Comparison of ENCODE assay signal across 8 cellular contexts in genomic region chr16:85309656-85310587, GRCh38.
A peak's percentile ranks its signal among the peaks of the same experiment; 100 is the strongest.
DNase-seq lines count a peak whose midpoint lies in the region; ATAC-seq and FAIRE-seq lines count a peak whose summit lies in the region.

No MANE protein-coding gene starts in this region.

- peaks cover 17% of the 10 kb centered on the region for H3K4me1 Mint-ChIP-seq in stimulated activated effector memory CD8-positive, alpha-beta T cell treated with anti-CD3 and anti-CD28 coated beads, Interleukin-12 subunit alpha, Interleukin-12 subunit beta, amount 100 ng/mL, for 72 hours

- peak; percentile 73 for ATAC-seq in sciatic nerve
- no peak for ATAC-seq in stimulated activated effector memory CD8-positive, alpha-beta T cell treated with anti-CD3 and anti-CD28 coated beads, Interleukin-12 subunit alpha, Interleukin-12 subunit beta, amount 100 ng/mL, for 72 hours

- DNase-seq in NCI-H2029 (lab: John Stamatoyannopoulos, UW) (peak; percentile 34), NCI-H2029 treated with DMSO at 0.1 percent for 48 hours (lab: John Stamatoyannopoulos, UW) (no peak), RPMI8226 (peak; percentile 79), frontal cortex (ENCODE audit: low spot score in 2 of 2) (peak; percentile 69 to 78), sciatic nerve (ENCODE audit: low spot score) (peak; percentile 86), AG08396 (ENCODE audit: low spot score) (no peak), NCI-H446 treated with DMSO at 0.1 percent for 48 hours (lab: John Stamatoyannopoulos, UW) (no peak)
- DNase-seq in stimulated activated effector memory CD8-positive, alpha-beta T cell treated with anti-CD3 and anti-CD28 coated beads, Interleukin-12 subunit alpha, Interleukin-12 subunit beta, amount 100 ng/mL, for 72 hours (ENCODE audit: low spot score in 2 of 2), result no peak

- H3K36me3 Mint-ChIP-seq in stimulated activated effector memory CD8-positive, alpha-beta T cell treated with anti-CD3 and anti-CD28 coated beads, Interleukin-12 subunit alpha, Interleukin-12 subunit beta, amount 100 ng/mL, for 72 hours, result no peaks in the 10 kb centered on the region

- no peak for FAIRE-seq in frontal cortex (lab: Jason Lieb, UNC)

- intact Hi-C loops in sciatic nerve (cut with DNase I), result loop anchor here (10.0 kb wide), 1 partner anchor 305 kb away; the partner anchor contains the start of gene GSE1

- no peak overlapping the region for H3K27ac Mint-ChIP-seq in stimulated activated effector memory CD8-positive, alpha-beta T cell treated with anti-CD3 and anti-CD28 coated beads, Interleukin-12 subunit alpha, Interleukin-12 subunit beta, amount 100 ng/mL, for 72 hours

- H3K9me3 Mint-ChIP-seq in stimulated activated effector memory CD8-positive, alpha-beta T cell treated with anti-CD3 and anti-CD28 coated beads, Interleukin-12 subunit alpha, Interleukin-12 subunit beta, amount 100 ng/mL, for 72 hours, result no peaks in the 10 kb centered on the region

- no peak overlapping the region for H3K4me3 Mint-ChIP-seq in stimulated activated effector memory CD8-positive, alpha-beta T cell treated with anti-CD3 and anti-CD28 coated beads, Interleukin-12 subunit alpha, Interleukin-12 subunit beta, amount 100 ng/mL, for 72 hours

Comparison
In these comparisons a context has a peak if more than half of its experiments do, and no peak if none do; other contexts are left out.
1. DNase-seq: peak in NCI-H2029 (single experiment), RPMI8226 (single experiment), frontal cortex (2 of 2) and sciatic nerve (single experiment); none in NCI-H2029 treated with DMSO at 0.1 percent for 48 hours (single experiment), stimulated activated effector memory CD8-positive, alpha-beta T cell treated with anti-CD3 and anti-CD28 coated beads, Interleukin-12 subunit alpha, Interleukin-12 subunit beta, amount 100 ng/mL, for 72 hours (0 of 2), AG08396 (single experiment) and NCI-H446 treated with DMSO at 0.1 percent for 48 hours (single experiment).